ENCODE assay signal across 29 cellular contexts in genomic region chr13:94992277-94992989, GRCh38.
A peak's percentile ranks its signal among the peaks of the same experiment; 100 is the strongest.
DNase-seq lines count a peak whose midpoint lies in the region; ATAC-seq and TF ChIP-seq lines count a peak whose summit lies in the region.
"Had no signal": no experiment of that assay in that cellular context is flagged by ENCODE, and none has a peak within 500 bp of the region (broad histone marks: within the 10 kb centered on the region; RNA-seq: fewer than 3 reads in every experiment).

No MANE protein-coding gene starts in this region.

- H3K27me3 ChIP-seq in GM23338 (ENCODE audit: insufficient read depth), result no peaks in the 10 kb centered on the region

- peaks cover 2% of the 10 kb centered on the region; the same call in 2 of the 3 replicates for H3K9me3 Mint-ChIP-seq in GM23338
- no peaks in the 10 kb centered on the region for H3K9me3 Mint-ChIP-seq in activated CD4-positive, alpha-beta T cell treated with anti-CD3 and anti-CD28 coated beads for 36 hours (ENCODE audit: low read depth)

- H3K4me2 ChIP-seq in GM23338, result no peak overlapping the region
- H3K4me2 ChIP-seq: A549 had no signal

- intact Hi-C loops in activated CD4-positive, alpha-beta T cell treated with anti-CD3 and anti-CD28 coated beads for 36 hours (cut with DNase I, micrococcal nuclease), result no loop called here

- 0 out of 2 replicates have a peak, but pooled peaks cover 3% of the 10 kb centered on the region for H3K9me2 ChIP-seq in GM23338 (ENCODE audit: insufficient read depth)

- H3K4me1 ChIP-seq in GM23338 (ENCODE audit: insufficient read depth), result peaks cover 29% of the 10 kb centered on the region
- H3K4me1 ChIP-seq: A549 had no signal

- H3K4me3 ChIP-seq in GM23338 (no peak overlapping the region), fibroblast of the aortic adventitia (ENCODE audit: low read depth, low read length) (no peak overlapping the region), skeletal muscle cell (ENCODE audit: low read depth, low read length) (no peak overlapping the region)
- H3K4me3 ChIP-seq: A549, GM12878, K562, MG63 had no signal

- POLR2A ChIA-PET in activated CD4-positive, alpha-beta T cell treated with anti-CD3 and anti-CD28 coated beads for 36 hours (lab: Charles Lee), result no interaction called here

- peak overlapping the region; percentile 70; the same call in 1 of the 2 replicates for H2AFZ ChIP-seq in GM23338

- H3K36me3 Mint-ChIP-seq in GM23338 (ENCODE audit: low read depth), result peaks cover 3% of the 10 kb centered on the region; the same call in 2 of the 3 replicates
- H3K36me3 Mint-ChIP-seq in activated CD4-positive, alpha-beta T cell treated with anti-CD3 and anti-CD28 coated beads for 36 hours (ENCODE audit: low read depth), result no peaks in the 10 kb centered on the region
- H3K36me3 Mint-ChIP-seq: CD8-positive, alpha-beta memory T cell had no signal

- H3K79me2 ChIP-seq in GM23338 (replicated peaks; ENCODE audit: insufficient read depth), result no peaks in the 10 kb centered on the region

- no peak overlapping the region for H3K27ac Mint-ChIP-seq in GM23338
- H3K27ac Mint-ChIP-seq in activated CD4-positive, alpha-beta T cell treated with anti-CD3 and anti-CD28 coated beads for 36 hours, result no peak overlapping the region
- H3K27ac Mint-ChIP-seq: B cell; CD8-positive, alpha-beta memory T cell had no signal

- no peak for ATAC-seq in GM23338
- ATAC-seq in activated CD4-positive, alpha-beta T cell treated with anti-CD3 and anti-CD28 coated beads for 36 hours, result no peak
- ATAC-seq: A549, GM12878, HepG2, K562, SK-N-SH treated with all-trans-retinoic acid at 6 μM for 48 hours had no signal

- H3K4me1 Mint-ChIP-seq in GM23338, result peaks cover 22% of the 10 kb centered on the region
- H3K4me1 Mint-ChIP-seq in activated CD4-positive, alpha-beta T cell treated with anti-CD3 and anti-CD28 coated beads for 36 hours, result no peaks in the 10 kb centered on the region
- H3K4me1 Mint-ChIP-seq: B cell; CD8-positive, alpha-beta memory T cell had no signal

- TF ChIP-seq CTCF in GM23338 (conservative IDR thresholded peaks at IDR 0.05; ENCODE audit: low read depth in 2 of 2) (no peak), fibroblast of the aortic adventitia (IDR thresholded peaks at IDR 0.05; ENCODE audit: insufficient read depth, low read length) (no peak)

- no peaks in the 10 kb centered on the region for H3K36me3 ChIP-seq in GM23338 (ENCODE audit: insufficient read depth)
- H3K36me3 ChIP-seq: MG63 had no signal

- H3K4me3 Mint-ChIP-seq in GM23338, result no peak overlapping the region
- H3K4me3 Mint-ChIP-seq in activated CD4-positive, alpha-beta T cell treated with anti-CD3 and anti-CD28 coated beads for 36 hours, result no peak overlapping the region
- H3K4me3 Mint-ChIP-seq: B cell; CD8-positive, alpha-beta memory T cell had no signal

- no peaks in the 10 kb centered on the region for H3F3A ChIP-seq in GM23338 (replicated peaks; ENCODE audit: low read depth)

- CTCF ChIA-PET in activated CD4-positive, alpha-beta T cell treated with anti-CD3 and anti-CD28 coated beads for 36 hours (lab: Charles Lee), result interaction anchor here (0.6 kb wide), 1 partner anchor 123 kb away, joined by 3 read pairs; no protein-coding TSS in a partner anchor

- no peaks in the 10 kb centered on the region for H4K20me1 ChIP-seq in GM23338 (replicated peaks; ENCODE audit: insufficient read depth)

- H3K27me3 Mint-ChIP-seq in GM23338 (ENCODE audit: insufficient read depth, low read depth, poor library complexity), result peaks cover 2% of the 10 kb centered on the region
- peaks cover 6% of the 10 kb centered on the region for H3K27me3 Mint-ChIP-seq in activated CD4-positive, alpha-beta T cell treated with anti-CD3 and anti-CD28 coated beads for 36 hours

- DNase-seq in GM23338 (ENCODE audit: low spot score) (no peak), astrocyte of the hippocampus (ENCODE audit: low read depth, low spot score) (peak; percentile 37), fibroblast of the aortic adventitia (ENCODE audit: low read depth) (peak; percentile 90), skeletal muscle cell (ENCODE audit: low read depth) (peak; percentile 87), HT-29 (ENCODE audit: low spot score) (no peak), NCI-H2081 (lab: John Stamatoyannopoulos, UW) (no peak)
- DNase-seq in activated CD4-positive, alpha-beta T cell treated with anti-CD3 and anti-CD28 coated beads for 36 hours, result no peak
- DNase-seq: CD8-positive, alpha-beta memory T cell; DMS 273 treated with DMSO at 0.1 percent for 48 hours; DMS79; EL; GDM1; GOT3; HCEC 1CT; Kasumi-1; MG63; NCI-H1105 treated with DMSO at 0.1 percent for 48 hours; NCI-H146; NCI-H1930; NCI-H446; NCI-H524 treated with DMSO at 0.1 percent for 48 hours; NCI-H774 had no signal

- no peak overlapping the region for H3K27ac ChIP-seq in GM23338 (ENCODE audit: low read depth)
- H3K27ac ChIP-seq: A549, C4-2B had no signal

TF ChIP-seq in GM23338, 12 proteins besides CTCF, POLR2A, EP300 and RAD21 (continues in another document):
- TF ChIP-seq CREB1 (CRISPR knock-in tag; IDR thresholded peaks at IDR 0.05; ENCODE audit: low read depth), result no peak
- TF ChIP-seq, protein P1, sequence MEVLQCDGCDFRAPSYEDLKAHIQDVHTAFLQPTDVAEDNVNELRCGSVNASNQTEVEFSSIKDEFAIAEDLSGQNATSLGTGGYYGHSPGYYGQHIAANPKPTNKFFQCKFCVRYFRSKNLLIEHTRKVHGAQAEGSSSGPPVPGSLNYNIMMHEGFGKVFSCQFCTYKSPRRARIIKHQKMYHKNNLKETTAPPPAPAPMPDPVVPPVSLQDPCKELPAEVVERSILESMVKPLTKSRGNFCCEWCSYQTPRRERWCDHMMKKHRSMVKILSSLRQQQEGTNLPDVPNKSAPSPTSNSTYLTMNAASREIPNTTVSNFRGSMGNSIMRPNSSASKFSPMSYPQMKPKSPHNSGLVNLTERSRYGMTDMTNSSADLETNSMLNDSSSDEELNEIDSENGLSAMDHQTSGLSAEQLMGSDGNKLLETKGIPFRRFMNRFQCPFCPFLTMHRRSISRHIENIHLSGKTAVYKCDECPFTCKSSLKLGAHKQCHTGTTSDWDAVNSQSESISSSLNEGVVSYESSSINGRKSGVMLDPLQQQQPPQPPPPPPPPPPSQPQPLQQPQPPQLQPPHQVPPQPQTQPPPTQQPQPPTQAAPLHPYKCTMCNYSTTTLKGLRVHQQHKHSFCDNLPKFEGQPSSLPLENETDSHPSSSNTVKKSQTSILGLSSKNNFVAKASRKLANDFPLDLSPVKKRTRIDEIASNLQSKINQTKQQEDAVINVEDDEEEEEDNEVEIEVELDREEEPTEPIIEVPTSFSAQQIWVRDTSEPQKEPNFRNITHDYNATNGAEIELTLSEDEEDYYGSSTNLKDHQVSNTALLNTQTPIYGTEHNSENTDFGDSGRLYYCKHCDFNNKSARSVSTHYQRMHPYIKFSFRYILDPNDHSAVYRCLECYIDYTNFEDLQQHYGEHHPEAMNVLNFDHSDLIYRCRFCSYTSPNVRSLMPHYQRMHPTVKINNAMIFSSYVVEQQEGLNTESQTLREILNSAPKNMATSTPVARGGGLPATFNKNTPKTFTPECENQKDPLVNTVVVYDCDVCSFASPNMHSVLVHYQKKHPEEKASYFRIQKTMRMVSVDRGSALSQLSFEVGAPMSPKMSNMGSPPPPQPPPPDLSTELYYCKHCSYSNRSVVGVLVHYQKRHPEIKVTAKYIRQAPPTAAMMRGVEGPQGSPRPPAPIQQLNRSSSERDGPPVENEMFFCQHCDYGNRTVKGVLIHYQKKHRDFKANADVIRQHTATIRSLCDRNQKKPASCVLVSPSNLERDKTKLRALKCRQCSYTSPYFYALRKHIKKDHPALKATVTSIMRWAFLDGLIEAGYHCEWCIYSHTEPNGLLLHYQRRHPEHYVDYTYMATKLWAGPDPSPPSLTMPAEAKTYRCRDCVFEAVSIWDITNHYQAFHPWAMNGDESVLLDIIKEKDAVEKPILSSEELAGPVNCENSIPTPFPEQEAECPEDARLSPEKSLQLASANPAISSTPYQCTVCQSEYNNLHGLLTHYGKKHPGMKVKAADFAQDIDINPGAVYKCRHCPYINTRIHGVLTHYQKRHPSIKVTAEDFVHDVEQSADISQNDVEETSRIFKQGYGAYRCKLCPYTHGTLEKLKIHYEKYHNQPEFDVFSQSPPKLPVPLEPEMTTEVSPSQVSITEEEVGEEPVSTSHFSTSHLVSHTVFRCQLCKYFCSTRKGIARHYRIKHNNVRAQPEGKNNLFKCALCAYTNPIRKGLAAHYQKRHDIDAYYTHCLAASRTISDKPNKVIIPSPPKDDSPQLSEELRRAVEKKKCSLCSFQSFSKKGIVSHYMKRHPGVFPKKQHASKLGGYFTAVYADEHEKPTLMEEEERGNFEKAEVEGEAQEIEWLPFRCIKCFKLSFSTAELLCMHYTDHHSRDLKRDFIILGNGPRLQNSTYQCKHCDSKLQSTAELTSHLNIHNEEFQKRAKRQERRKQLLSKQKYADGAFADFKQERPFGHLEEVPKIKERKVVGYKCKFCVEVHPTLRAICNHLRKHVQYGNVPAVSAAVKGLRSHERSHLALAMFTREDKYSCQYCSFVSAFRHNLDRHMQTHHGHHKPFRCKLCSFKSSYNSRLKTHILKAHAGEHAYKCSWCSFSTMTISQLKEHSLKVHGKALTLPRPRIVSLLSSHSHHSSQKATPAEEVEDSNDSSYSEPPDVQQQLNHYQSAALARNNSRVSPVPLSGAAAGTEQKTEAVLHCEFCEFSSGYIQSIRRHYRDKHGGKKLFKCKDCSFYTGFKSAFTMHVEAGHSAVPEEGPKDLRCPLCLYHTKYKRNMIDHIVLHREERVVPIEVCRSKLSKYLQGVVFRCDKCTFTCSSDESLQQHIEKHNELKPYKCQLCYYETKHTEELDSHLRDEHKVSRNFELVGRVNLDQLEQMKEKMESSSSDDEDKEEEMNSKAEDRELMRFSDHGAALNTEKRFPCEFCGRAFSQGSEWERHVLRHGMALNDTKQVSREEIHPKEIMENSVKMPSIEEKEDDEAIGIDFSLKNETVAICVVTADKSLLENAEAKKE (CRISPR knock-in tag; IDR thresholded peaks at IDR 0.05), result no peak
- TF ChIP-seq EZH2phosphoT487 (IDR thresholded peaks at IDR 0.05; ENCODE audit: unreplicated experiment), result no peak
- no peak for TF ChIP-seq ZNF331 (CRISPR knock-in tag; IDR thresholded peaks at IDR 0.05; ENCODE audit: low read depth)
- no peak for TF ChIP-seq ETS1 (IDR thresholded peaks at IDR 0.05)

Comparison
In these comparisons a context has a peak if more than half of its experiments do, and no peak if none do; other contexts are left out.
1. DNase-seq: peak in astrocyte of the hippocampus (single experiment), fibroblast of the aortic adventitia (single experiment) and skeletal muscle cell (single experiment); none in GM23338 (single experiment), activated CD4-positive, alpha-beta T cell treated with anti-CD3 and anti-CD28 coated beads for 36 hours (single experiment), HT-29 (single experiment) and NCI-H2081 (0 of 2).